Comparison of ENCODE assay signal across 13 cellular contexts in genomic region chr10:71752391-71753090, GRCh38. TPM values are rescaled to one million over a fixed set of nuclear protein-coding genes. Genes with fewer than 3 reads are reported as not detected.
A peak's percentile ranks its signal among the peaks of the same experiment; 100 is the strongest.
DNase-seq lines count a peak whose midpoint lies in the region; ATAC-seq and TF ChIP-seq lines count a peak whose summit lies in the region.
"Had no signal": no experiment of that assay in that cellular context is flagged by ENCODE, and none has a peak within 500 bp of the region (broad histone marks: within the 10 kb centered on the region; RNA-seq: fewer than 3 reads in every experiment).

No MANE protein-coding gene starts in this region.

- no peak for TF ChIP-seq CTCF in CD4-positive, alpha-beta T cell (IDR thresholded peaks at IDR 0.05)
- no peak for TF ChIP-seq CTCF in natural killer cell (IDR thresholded peaks at IDR 0.05)

- CTCF ChIA-PET in CD4-positive, alpha-beta T cell (lab: Charles Lee), result interaction anchor here (0.9 to 1.5 kb wide), 5 partner anchors 11 to 21 kb away, joined by 3 to 6 read pairs (median 3); no protein-coding TSS in a partner anchor

- H3K36me3 Mint-ChIP-seq in CD4-positive, alpha-beta T cell (ENCODE audit: low read depth), result peaks cover 77% of the 10 kb centered on the region
- H3K36me3 Mint-ChIP-seq in IgD-negative memory B cell (peaks cover 6% of the 10 kb centered on the region), natural killer cell (peaks cover 9% of the 10 kb centered on the region)

- POLR2A ChIA-PET in CD4-positive, alpha-beta T cell (lab: Charles Lee), result interaction anchor here (0.8 to 19.3 kb wide), 10 partner anchors 9 to 47 kb away, joined by 3 to 416 read pairs (median 7); partner anchors contain the start of gene VSIR

- no peak for ATAC-seq in CD4-positive, alpha-beta T cell (ENCODE audit: poor library complexity)
- ATAC-seq in natural killer cell, result no peak

- no peaks in the 10 kb centered on the region for H3K9me3 Mint-ChIP-seq in CD4-positive, alpha-beta T cell
- H3K9me3 Mint-ChIP-seq in IgD-negative memory B cell (no peaks in the 10 kb centered on the region), natural killer cell (no peaks in the 10 kb centered on the region)
- H3K9me3 Mint-ChIP-seq: HFFc6 had no signal

- H3K27ac ChIP-seq in CD4-positive, alpha-beta T cell (ENCODE audit: low read depth, low read length), result peak overlapping the region; percentile 86
- H3K27ac ChIP-seq in angular gyrus (ENCODE audit: low read depth, low read length), result peak overlapping the region; percentile 59
- H3K27ac ChIP-seq: SJSA1 had no signal

- no peaks in the 10 kb centered on the region for H3K9me3 ChIP-seq in CD4-positive, alpha-beta T cell (ENCODE audit: control insufficient read depth, low read length)
- H3K9me3 ChIP-seq: SJSA1 had no signal

- H3K4me1 Mint-ChIP-seq in CD4-positive, alpha-beta T cell (ENCODE audit: low read depth), result peaks cover 97% of the 10 kb centered on the region
- peaks cover 62 to 79% (median 66%) of the 10 kb centered on the region in 3 donors for H3K4me1 Mint-ChIP-seq in IgD-negative memory B cell
- peaks cover 68 to 87% of the 10 kb centered on the region in 2 donors for H3K4me1 Mint-ChIP-seq in natural killer cell

- peak overlapping the region; percentile 93 for H3K27ac Mint-ChIP-seq in CD4-positive, alpha-beta T cell
- H3K27ac Mint-ChIP-seq in IgD-negative memory B cell, result peak overlapping the region; percentile 62 to 94 (median 87)
- peak overlapping the region; percentile 82 to 96 for H3K27ac Mint-ChIP-seq in natural killer cell
- H3K27ac Mint-ChIP-seq: HFFc6 had no signal

- no peaks in the 10 kb centered on the region for H3K27me3 ChIP-seq in CD4-positive, alpha-beta T cell (ENCODE audit: control insufficient read depth, insufficient read depth, low read length)
- H3K27me3 ChIP-seq: SJSA1 had no signal

- intact Hi-C loops in CD4-positive, alpha-beta T cell (cut with DNase I, micrococcal nuclease), result no loop called here
- intact Hi-C loops in natural killer cell (cut with micrococcal nuclease), result no loop called here

- H3K4me3 Mint-ChIP-seq in CD4-positive, alpha-beta T cell, result peak overlapping the region; percentile 68
- H3K4me3 Mint-ChIP-seq in IgD-negative memory B cell (peak overlapping the region in 3 of 4 donors; percentile 50 to 86 (median 84)), natural killer cell (peak overlapping the region; percentile 17)
- H3K4me3 Mint-ChIP-seq: HFFc6 had no signal

- H3K27me3 Mint-ChIP-seq in CD4-positive, alpha-beta T cell, result no peaks in the 10 kb centered on the region
- H3K27me3 Mint-ChIP-seq in IgD-negative memory B cell (peaks cover 1% of the 10 kb centered on the region), natural killer cell (ENCODE audit: low read depth in 2 of 2) (no peaks in the 10 kb centered on the region)

- DNase-seq in CD4-positive, alpha-beta T cell, result no peak
- DNase-seq in natural killer cell (no peak), DMS79 (lab: John Stamatoyannopoulos, UW) (no peak), ecto neural progenitor cell (ENCODE audit: low spot score) (no peak), NCI-H1092 treated with DMSO at 0.1 percent for 48 hours (lab: John Stamatoyannopoulos, UW) (no peak)
- no peak for DNase-seq in stimulated activated naive CD4-positive, alpha-beta T cell treated with Interleukin-2 at 50 U/mL for 16 hours (lab: John Stamatoyannopoulos, UW)
- DNase-seq: DMS153; HFFc6; stimulated activated CD4-positive, alpha-beta T cell treated with anti-CD3 and anti-CD28 coated beads, Interleukin-4, amount 100 ng/mL, for 1 hour had no signal

RNA-seq across cellular contexts. Expression of gene VSIR, which starts 20.8 kb away (rescaled TPM):
- total RNA-seq in CD4-positive, alpha-beta T cell, result 10 to 100 TPM; 86.2 to 91.4 TPM
- 73.6 TPM for polyA plus RNA-seq in IgD-negative memory B cell
- 100 to 1,000 TPM; 134 to 193 (median 178) TPM for total RNA-seq in natural killer cell

RNA-seq across cellular contexts. Expression of gene C10orf105, which starts 33.0 kb away (rescaled TPM):
- under 1 TPM; 0.25 to 0.36 TPM for total RNA-seq in CD4-positive, alpha-beta T cell
- not detected for polyA plus RNA-seq in IgD-negative memory B cell
- under 1 TPM; 0.14 to 0.52 (median 0.40) TPM for total RNA-seq in natural killer cell
- total RNA-seq: dermis microvascular lymphatic vessel endothelial cell, HFFc6, SJSA1 had no signal

Comparison
In these comparisons a context has a peak if more than half of its experiments do, and no peak if none do; other contexts are left out.
1. H3K4me3 Mint-ChIP-seq: peak in every context shown above with its lines; median percentile 84 in IgD-negative memory B cell; 68 in CD4-positive, alpha-beta T cell; 17 in natural killer cell.